8 cellular contexts compared by ENCODE assay signal in genomic region chr14:100238419-100239199, GRCh38. TPM values are rescaled to one million over a fixed set of nuclear protein-coding genes. Genes with fewer than 3 reads are reported as not detected.
DNase-seq lines count a peak whose midpoint lies in the region; ATAC-seq and TF ChIP-seq lines count a peak whose summit lies in the region.

Gene YY1 (plus strand): TSS chr14:100239144. CDS start chr14:100239245, 101 bp downstream.

- DNase-seq in AG08396 (ENCODE audit: low spot score) = peak; percentile 99
- peak; percentile 96 for DNase-seq in NCI-H2227 treated with DMSO at 0.1 percent for 48 hours (lab: John Stamatoyannopoulos, UW)
- DNase-seq in mammary epithelial cell = peak; percentile 98
- peak; percentile 97 for DNase-seq in iPS-NIHi7 (ENCODE audit: extremely low spot score)
- DNase-seq in smooth muscle cell (lab: John Stamatoyannopoulos, UW; ENCODE audit: unreplicated experiment) = peak; percentile 96

- TF ChIP-seq CTCF in WI38 (IDR thresholded peaks at IDR 0.05; ENCODE audit: low read depth, low read length) (no peak), mammary epithelial cell (conservative IDR thresholded peaks at IDR 0.05 in 1 of 2, IDR thresholded peaks at IDR 0.05 in 1 of 2; ENCODE audit: extremely low read depth in 1 of 2, insufficient read depth in 1 of 2, low read depth in 1 of 2, low read length in 2 of 2) (no peak), smooth muscle cell (IDR thresholded peaks at IDR 0.05; ENCODE audit: borderline replicate concordance, insufficient read depth, poor library complexity, severe bottlenecking) (no peak)

- H2AFZ ChIP-seq in mammary epithelial cell (ENCODE audit: low read depth, low read length) (peak within 1 kb of the TSS; percentile 76), smooth muscle cell (ENCODE audit: low read depth) (peak within 1 kb of the TSS; percentile 46)

- BruUV-seq in mammary epithelial cell (replicated peaks; lab: Mats Ljungman, UMichigan) = no TSS peak

- H3K79me2 ChIP-seq in mammary epithelial cell (ENCODE audit: insufficient read depth, low read length) (peaks cover 90% of the 10 kb centered on the region), smooth muscle cell (ENCODE audit: low read depth) (peaks cover 83% of the 10 kb centered on the region)

- intact Hi-C loops in mammary epithelial cell (cut with micrococcal nuclease) = loop anchor here (1.0 kb wide), 1 partner anchor 24 kb away; no protein-coding TSS in a partner anchor

- H3K27me3 ChIP-seq in mammary epithelial cell (ENCODE audit: insufficient read depth, low read length) = no peaks in the 10 kb centered on the region
- H3K27me3 ChIP-seq in smooth muscle cell (ENCODE audit: low read depth) = no peaks in the 10 kb centered on the region

- WGBS in mammary epithelial cell (ENCODE audit: low coverage, missing lambda C conversion rate) = 0% methylated on average over 5 of the region's 123 CpGs
- WGBS in smooth muscle cell (ENCODE audit: low lambda C conversion rate) = under 1% methylated on average over 36 of the region's 123 CpGs

- peak within 1 kb of the TSS; percentile 87 for H3K4me3 ChIP-seq in WI38 (ENCODE audit: low read depth, low read length)
- peak within 1 kb of the TSS; percentile 74 to 92 (median 82) for H3K4me3 ChIP-seq in mammary epithelial cell (replicated peaks in 1 of 3; ENCODE audit: insufficient read depth in 1 of 3, low read depth in 2 of 3, low read length in 3 of 3)
- H3K4me3 ChIP-seq in smooth muscle cell = peak within 1 kb of the TSS; percentile 95

- H3K9ac ChIP-seq in mammary epithelial cell (ENCODE audit: insufficient read depth, low read length) (peak within 1 kb of the TSS; percentile 85), smooth muscle cell (ENCODE audit: low read depth) (peak within 1 kb of the TSS; percentile 97)

- dilution Hi-C loops in mammary epithelial cell (cut with HindIII; ENCODE audit: low sequenced_read_pairs) = no loop called here

- peak; percentile 67 for TF ChIP-seq POLR2A in GM18951 (IDR thresholded peaks at IDR 0.05; ENCODE audit: extremely low read depth, insufficient read depth, insufficient read length)

- H3K9me3 ChIP-seq in mammary epithelial cell (replicated peaks; ENCODE audit: insufficient read depth, low read length) (no peaks in the 10 kb centered on the region), smooth muscle cell (replicated peaks; ENCODE audit: low read depth) (no peaks in the 10 kb centered on the region)

- no peaks in the 10 kb centered on the region for H3K36me3 ChIP-seq in mammary epithelial cell (ENCODE audit: insufficient read depth, low read length)
- no peaks in the 10 kb centered on the region for H3K36me3 ChIP-seq in smooth muscle cell (ENCODE audit: low read depth)

- no peaks in the 10 kb centered on the region for H4K20me1 ChIP-seq in mammary epithelial cell (ENCODE audit: insufficient read depth, low read length)
- peaks cover 74% of the 10 kb centered on the region for H4K20me1 ChIP-seq in smooth muscle cell (ENCODE audit: low read depth)

- ATAC-seq in HG03175 (IDR thresholded peaks at IDR 0.05; ENCODE audit: unreplicated experiment) = peak; percentile 79

- H3K4me1 ChIP-seq in mammary epithelial cell (ENCODE audit: insufficient read depth, low read length) (peaks cover 7% of the 10 kb centered on the region), smooth muscle cell (ENCODE audit: low read depth) (peaks cover 21% of the 10 kb centered on the region)

- CTCF ChIA-PET in mammary epithelial cell (lab: Charles Lee; ENCODE audit: low non-redundant PET) = no interaction called here

- H3F3A ChIP-seq in smooth muscle cell (ENCODE audit: low read depth) = peaks cover 15% of the 10 kb centered on the region

- H3K4me2 ChIP-seq in mammary epithelial cell (ENCODE audit: insufficient read depth, low read depth, low read length) = peak within 1 kb of the TSS; percentile 88
- H3K4me2 ChIP-seq in smooth muscle cell = peak within 1 kb of the TSS; percentile 97

- in situ Hi-C loops in GM18951 (cut with MboI; ENCODE audit: low sequenced_read_pairs, unreplicated experiment) = no loop called here
- in situ Hi-C loops in mammary epithelial cell (cut with MboI; ENCODE audit: low sequenced_read_pairs in 2 of 2) = no loop called here

- peak within 1 kb of the TSS; percentile 90 for H3K27ac ChIP-seq in mammary epithelial cell (ENCODE audit: insufficient read depth, low read depth, low read length)
- H3K27ac ChIP-seq in smooth muscle cell (ENCODE audit: low read depth) = peak within 1 kb of the TSS; percentile 97

RNA-seq across cellular contexts. Expression of gene YY1, which starts in this region (rescaled TPM):
- total RNA-seq in mammary epithelial cell (10 to 100 TPM; 42.3 to 67.0 TPM), smooth muscle cell (48.7 and 53.3 TPM in 2 replicates)
- polyA plus RNA-seq in mammary epithelial cell (30.3 TPM), smooth muscle cell (28.2 and 35.2 TPM in 2 replicates)
- polyA minus RNA-seq in mammary epithelial cell = 33.8 TPM

Comparison
In these comparisons a context has a peak if more than half of its experiments do, and no peak if none do; other contexts are left out.
1. Peak in every context shown above with its lines: DNase-seq, ATAC-seq, H3K4me3 ChIP-seq and H3K27ac ChIP-seq.